8 cellular contexts compared by ENCODE assay signal in the genomic region with DNA sequence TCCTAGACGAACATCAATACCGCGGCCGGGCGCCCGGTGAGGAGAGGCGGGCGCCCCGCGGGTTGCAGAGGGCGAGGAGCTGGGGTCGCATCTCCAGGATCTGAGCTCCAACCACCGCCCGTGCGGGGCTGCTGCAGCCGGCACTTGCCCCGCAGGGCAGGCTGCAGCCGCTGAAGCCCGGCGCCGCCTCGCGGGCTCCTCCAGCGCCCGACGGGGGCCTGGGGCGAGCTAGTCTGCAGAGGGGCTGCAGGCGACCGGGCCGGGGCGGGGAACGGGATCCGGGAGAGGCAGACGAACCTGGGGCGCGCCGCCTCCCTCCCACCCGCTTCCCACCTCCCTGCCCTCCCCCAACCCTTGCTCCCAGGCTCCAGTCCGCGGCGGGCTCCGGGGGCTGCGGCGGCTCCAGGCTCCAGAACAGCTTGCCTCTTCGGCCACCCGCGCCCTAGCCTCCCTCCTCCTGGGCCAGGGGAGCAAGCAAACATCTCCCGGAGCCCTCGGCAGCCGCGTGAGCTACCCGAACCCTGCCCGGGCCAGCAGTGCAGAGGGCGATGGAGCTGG. TPM values are rescaled to one million over a fixed set of nuclear protein-coding genes. Genes with fewer than 3 reads are reported as not detected.
DNase-seq lines count a peak whose midpoint lies in the region; ATAC-seq and TF ChIP-seq lines count a peak whose summit lies in the region.

No MANE protein-coding gene starts in this region.

- peaks cover 5 to 26% of the 10 kb centered on the region in 2 donors for H3K27me3 ChIP-seq in right atrium auricular region

- no peak overlapping the region for H3K27ac Mint-ChIP-seq in activated B cell treated with CpG ODN at 0.5 μM for 24 hours
- H3K27ac Mint-ChIP-seq in naive thymus-derived CD8-positive, alpha-beta T cell: no peak overlapping the region

- peak overlapping the region; percentile 41 to 46 for H3K27ac ChIP-seq in right atrium auricular region

- peaks cover 0 to 50% of the 10 kb centered on the region in 2 donors for H3K4me1 ChIP-seq in right atrium auricular region

- H3K9me3 ChIP-seq in right atrium auricular region: peaks cover 0 to 5% of the 10 kb centered on the region in 2 donors

- H3K36me3 Mint-ChIP-seq in activated B cell treated with CpG ODN at 0.5 μM for 24 hours (ENCODE audit: low read depth): no peaks in the 10 kb centered on the region
- H3K36me3 Mint-ChIP-seq in naive thymus-derived CD8-positive, alpha-beta T cell: peaks cover 0 to 10% (median 6%) of the 10 kb centered on the region in 3 donors

- peaks cover 44% of the 10 kb centered on the region for H3K4me1 Mint-ChIP-seq in activated B cell treated with CpG ODN at 0.5 μM for 24 hours
- peaks cover 4 to 27% (median 16%) of the 10 kb centered on the region in 4 donors for H3K4me1 Mint-ChIP-seq in naive thymus-derived CD8-positive, alpha-beta T cell

- POLR2A ChIA-PET in HEK293T (lab: Yijun Ruan, JAX) (interaction anchor here (0.6 to 1.6 kb wide), 3 partner anchors 12 to 43 kb away, joined by 3 to 5 read pairs (median 4); no protein-coding TSS in a partner anchor), activated B cell treated with CpG ODN at 0.5 μM for 24 hours (lab: Charles Lee) (interaction anchor here (0.7 to 1.3 kb wide), 2 partner anchors 9 to 42 kb away, joined by 5 to 12 read pairs; no protein-coding TSS in a partner anchor)
- POLR2A ChIA-PET in naive thymus-derived CD8-positive, alpha-beta T cell (lab: Charles Lee): no interaction called here

- intact Hi-C loops in activated B cell treated with CpG ODN at 0.5 μM for 24 hours (cut with micrococcal nuclease): loop anchor here (2.0 to 5.0 kb wide), 3 partner anchors 43 to 1448 kb away; a partner anchor contains a TSS

- CTCF ChIA-PET in HEK293T (lab: Yijun Ruan, JAX) (interaction anchor here (0.6 to 1.5 kb wide), 8 partner anchors 23 to 794 kb away, joined by 3 to 5 read pairs (median 3); no protein-coding TSS in a partner anchor), activated B cell treated with CpG ODN at 0.5 μM for 24 hours (lab: Charles Lee) (interaction anchor here (0.8 to 1.6 kb wide), 3 partner anchors 43 to 54 kb away, joined by 3 read pairs; no protein-coding TSS in a partner anchor)

- DNase-seq in HEK293T (ENCODE audit: extremely low spot score): peak; percentile 46
- peak; percentile 22 for DNase-seq in activated B cell treated with CpG ODN at 0.5 μM for 24 hours
- DNase-seq in right atrium auricular region (ENCODE audit: low spot score): no peak
- DNase-seq in skeletal muscle cell (ENCODE audit: low read depth): no peak
- DNase-seq in naive thymus-derived CD8-positive, alpha-beta T cell: no peak
- DNase-seq in DMS153 (lab: John Stamatoyannopoulos, UW): no peak
- no peak for DNase-seq in UCSD-AML1 (lab: John Stamatoyannopoulos, UW; ENCODE audit: unreplicated experiment)

- H3K4me3 ChIP-seq in right atrium auricular region (peak overlapping the region; percentile 35 to 51), skeletal muscle cell (ENCODE audit: low read depth, low read length) (peak overlapping the region; percentile 75)

- peak overlapping the region; percentile 84 for H3K4me3 Mint-ChIP-seq in activated B cell treated with CpG ODN at 0.5 μM for 24 hours
- H3K4me3 Mint-ChIP-seq in naive thymus-derived CD8-positive, alpha-beta T cell: peak overlapping the region in 1 of 10 donors; percentile 23

- peaks cover 37% of the 10 kb centered on the region for H3K27me3 Mint-ChIP-seq in activated B cell treated with CpG ODN at 0.5 μM for 24 hours
- peaks cover 43 to 79% (median 64%) of the 10 kb centered on the region in 5 donors for H3K27me3 Mint-ChIP-seq in naive thymus-derived CD8-positive, alpha-beta T cell

- ATAC-seq in activated B cell treated with CpG ODN at 0.5 μM for 24 hours (ENCODE audit: low read depth): no peak
- no peak for ATAC-seq in naive thymus-derived CD8-positive, alpha-beta T cell
- ATAC-seq in HG02623 (IDR thresholded peaks at IDR 0.05; ENCODE audit: unreplicated experiment): no peak

- no peaks in the 10 kb centered on the region for H3K36me3 ChIP-seq in right atrium auricular region

- TF ChIP-seq CTCF in activated B cell treated with CpG ODN at 0.5 μM for 24 hours (IDR thresholded peaks at IDR 0.05) (no peak), right atrium auricular region (IDR thresholded peaks at IDR 0.05) (no peak)

- no peaks in the 10 kb centered on the region for H3K9me3 Mint-ChIP-seq in activated B cell treated with CpG ODN at 0.5 μM for 24 hours
- H3K9me3 Mint-ChIP-seq in naive thymus-derived CD8-positive, alpha-beta T cell: peaks cover 0 to 15% (median 3%) of the 10 kb centered on the region in 9 donors

TF ChIP-seq in HEK293T, 16 proteins besides CTCF, POLR2A, EP300 and RAD21:
- TF ChIP-seq SUZ12 (IDR thresholded peaks at IDR 0.05): no peak
- no peak for TF ChIP-seq NFRKB (IDR thresholded peaks at IDR 0.05)
- TF ChIP-seq L3MBTL2 (conservative IDR thresholded peaks at IDR 0.05): no peak
- no peak for TF ChIP-seq ELF4 (IDR thresholded peaks at IDR 0.05)
- no peak for TF ChIP-seq TARDBP (IDR thresholded peaks at IDR 0.05)
- TF ChIP-seq FOXM1 (IDR thresholded peaks at IDR 0.05; ENCODE audit: borderline replicate concordance): no peak
- no peak for TF ChIP-seq FOXA1 (IDR thresholded peaks at IDR 0.05)
- no peak for TF ChIP-seq ZNF384 (IDR thresholded peaks at IDR 0.05)
- no peak for TF ChIP-seq SP1 (IDR thresholded peaks at IDR 0.05)

RNA-seq across cellular contexts. Expression of a gene that starts 0.9 kb away (rescaled TPM):
- total RNA-seq in activated B cell treated with CpG ODN at 0.5 μM for 24 hours (1.9 and 2.4 TPM in 2 replicates), right atrium auricular region (under 1 TPM; 0.30 to 0.98 TPM)
- total RNA-seq in naive thymus-derived CD8-positive, alpha-beta T cell: not detected
- not detected for polyA plus RNA-seq in naive thymus-derived CD8-positive, alpha-beta T cell

Comparison
In these comparisons a context has a peak if more than half of its experiments do, and no peak if none do; other contexts are left out.
1. DNase-seq: peak in HEK293T (single experiment) and activated B cell treated with CpG ODN at 0.5 μM for 24 hours (single experiment); none in right atrium auricular region (single experiment), skeletal muscle cell (single experiment), naive thymus-derived CD8-positive, alpha-beta T cell (0 of 10), DMS153 (single experiment) and UCSD-AML1 (single experiment).